Comparison of ENCODE assay signal across 1 cellular context in the genomic region with DNA sequence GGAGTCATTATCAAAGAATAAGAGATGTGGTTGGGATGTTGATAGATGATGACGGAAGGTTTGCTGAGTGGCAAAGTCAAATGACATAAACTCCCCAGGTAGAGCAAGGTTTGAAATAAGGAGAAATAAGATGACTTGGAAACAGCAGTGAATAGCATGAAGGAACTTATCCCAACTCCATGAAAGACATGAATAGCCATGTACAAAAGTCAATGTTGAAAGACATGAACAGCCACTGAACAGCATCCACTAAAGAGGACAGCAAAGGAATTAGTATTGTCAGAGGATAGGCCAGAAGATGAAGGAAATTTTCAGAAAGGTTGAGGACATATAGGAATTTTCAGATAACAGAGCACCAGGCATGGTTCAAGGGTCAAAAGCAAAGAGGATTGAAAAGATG.
"Had no signal": no experiment of that assay in that cellular context is flagged by ENCODE, and none has a peak within 500 bp of the region (broad histone marks: within the 10 kb centered on the region; RNA-seq: fewer than 3 reads in every experiment).

No MANE protein-coding gene starts in this region.

- H3K4me3 ChIP-seq: GM12878 had no signal

- ATAC-seq: GM12878 had no signal
